In genomic region chr12:26113853-26114719, GRCh38 we compare ENCODE assay signal across 8 cellular contexts. TPM values are rescaled to one million over a fixed set of nuclear protein-coding genes. Genes with fewer than 3 reads are reported as not detected.
A peak's percentile ranks its signal among the peaks of the same experiment; 100 is the strongest.
DNase-seq lines count a peak whose midpoint lies in the region; ATAC-seq and TF ChIP-seq lines count a peak whose summit lies in the region.

No MANE protein-coding gene starts in this region.

- peak; percentile 87 for ATAC-seq in GM21723 (IDR thresholded peaks at IDR 0.05; ENCODE audit: unreplicated experiment)
- ATAC-seq in upper lobe of right lung, result peak; percentile 95

- no peaks in the 10 kb centered on the region for H3K27me3 ChIP-seq in left ventricle myocardium inferior (ENCODE audit: low read depth)
- peaks cover 6% of the 10 kb centered on the region for H3K27me3 ChIP-seq in upper lobe of right lung

- H3K27ac ChIP-seq in left ventricle myocardium inferior (replicated peaks) (peak overlapping the region; percentile 94), upper lobe of right lung (peak overlapping the region; percentile 88)

- peak; percentile 88 for DNase-seq in ELR (ENCODE audit: low read depth)
- peak; percentile 89 for DNase-seq in KG1 (lab: John Stamatoyannopoulos, UW)
- peak; percentile 39 for DNase-seq in T follicular helper cell (ENCODE audit: low read depth)
- DNase-seq in amygdala (lab: John Stamatoyannopoulos, UW), result peak; percentile 45 to 96 (median 88)
- DNase-seq in left ventricle myocardium inferior, result peak; percentile 95
- DNase-seq in posterior vena cava (ENCODE audit: low spot score), result peak; percentile 98
- peak; percentile 97 for DNase-seq in upper lobe of right lung

- intact Hi-C loops in left ventricle myocardium inferior (cut with micrococcal nuclease), result no loop called here
- intact Hi-C loops in posterior vena cava (cut with DNase I), result no loop called here
- intact Hi-C loops in upper lobe of right lung (cut with DNase I), result no loop called here

- H3K4me3 ChIP-seq in left ventricle myocardium inferior (peak overlapping the region; percentile 63), upper lobe of right lung (peak overlapping the region; percentile 59)

- no peaks in the 10 kb centered on the region for H3K9me3 ChIP-seq in left ventricle myocardium inferior (replicated peaks)
- H3K9me3 ChIP-seq in upper lobe of right lung, result no peaks in the 10 kb centered on the region

- peak; percentile 45 for TF ChIP-seq CTCF in left ventricle myocardium inferior (IDR thresholded peaks at IDR 0.05; ENCODE audit: borderline replicate concordance)
- peak; percentile 33 for TF ChIP-seq CTCF in upper lobe of right lung (IDR thresholded peaks at IDR 0.05)

- H3K36me3 ChIP-seq in left ventricle myocardium inferior, result no peaks in the 10 kb centered on the region
- no peaks in the 10 kb centered on the region for H3K36me3 ChIP-seq in upper lobe of right lung

- H3K4me1 ChIP-seq in left ventricle myocardium inferior, result peaks cover 52% of the 10 kb centered on the region
- H3K4me1 ChIP-seq in upper lobe of right lung, result peaks cover 6% of the 10 kb centered on the region

RNA-seq across cellular contexts. Expression of gene BHLHE41, which starts 10.8 kb away (rescaled TPM):
- total RNA-seq in left ventricle myocardium inferior (33.4 TPM), posterior vena cava (10 to 100 TPM; 15.9 to 18.6 TPM), upper lobe of right lung (104 TPM)

Comparison
In these comparisons a context has a peak if more than half of its experiments do, and no peak if none do; other contexts are left out.
1. Peak in every context shown above with its lines: DNase-seq, ATAC-seq, H3K4me3 ChIP-seq and H3K27ac ChIP-seq.
2. DNase-seq: peak in every context shown above with its lines; median percentile 98 in posterior vena cava; 97 in upper lobe of right lung; 95 in left ventricle myocardium inferior; 89 in KG1; 88 in ELR; 88 in amygdala; 39 in T follicular helper cell.